12 cellular contexts compared by ENCODE assay signal in the genomic region with DNA sequence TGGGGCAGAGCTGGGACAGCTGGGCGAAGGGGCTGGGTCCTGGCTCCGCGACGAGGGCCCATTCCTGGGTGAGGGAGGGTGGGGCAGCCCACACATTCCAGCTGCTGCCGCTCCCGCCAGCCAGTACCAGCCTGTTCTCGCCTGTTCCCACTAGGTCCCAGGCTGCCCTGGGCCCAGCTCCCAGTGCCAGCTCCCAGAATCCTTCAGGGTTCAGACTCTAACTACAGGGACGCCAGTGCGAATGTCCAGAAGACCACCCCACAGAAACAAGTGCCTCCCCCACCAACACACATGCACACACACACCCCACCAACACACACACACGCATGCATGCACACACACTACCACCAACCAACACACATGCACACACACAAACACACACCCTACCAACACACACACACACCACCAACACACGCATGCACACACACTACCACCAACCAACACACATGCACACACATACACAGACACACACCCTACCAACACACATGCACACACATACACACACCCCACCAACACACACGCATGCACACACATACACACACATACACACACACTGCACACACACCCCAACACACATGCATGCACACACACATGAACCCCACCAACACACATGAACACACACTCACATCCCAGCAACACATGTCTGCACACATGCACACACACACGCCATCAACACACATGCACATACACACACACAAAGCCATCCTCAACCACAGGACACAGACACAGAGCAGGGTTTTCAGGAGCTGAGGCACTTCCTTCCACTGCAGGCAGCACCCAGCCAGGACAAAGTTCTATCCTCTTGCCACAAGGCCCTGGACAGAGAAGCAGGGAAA. TPM values are rescaled to one million over a fixed set of nuclear protein-coding genes. Genes with fewer than 3 reads are reported as not detected.
A peak's percentile ranks its signal among the peaks of the same experiment; 100 is the strongest.
DNase-seq lines count a peak whose midpoint lies in the region; ATAC-seq, FAIRE-seq and TF ChIP-seq lines count a peak whose summit lies in the region.
"Had no signal": no experiment of that assay in that cellular context is flagged by ENCODE, and none has a peak within 500 bp of the region (broad histone marks: within the 10 kb centered on the region; RNA-seq: fewer than 3 reads in every experiment).

No MANE protein-coding gene starts in this region.

- WGBS in stomach, 5 donors = 48 to 74% (median 63%) methylated on average over 5 to 13 of the region's 13 CpGs

- H3K4me3 ChIP-seq in breast epithelium (no peak overlapping the region), stomach (no peak overlapping the region)
- H3K4me3 ChIP-seq: SJSA1 had no signal

- intact Hi-C loops in breast epithelium (cut with DNase I; ENCODE audit: low total_unique reads) (loop anchor here (10.0 kb wide), 2 partner anchors 107 to 737 kb away; no protein-coding TSS in a partner anchor), stomach (cut with DNase I; ENCODE audit: low total_unique reads) (loop anchor here (10.0 kb wide), 1 partner anchor 747 kb away; no protein-coding TSS in a partner anchor)

- no peak for DNase-seq in HTR-8/SVneo (ENCODE audit: insufficient read length, low spot score)
- DNase-seq in breast epithelium (ENCODE audit: low spot score in 2 of 2) = peak; percentile 85 to 92
- no peak for DNase-seq in mesothelial cell of epicardium (ENCODE audit: low spot score in 2 of 2, unreplicated experiment in 2 of 2)
- DNase-seq in stomach = peak; percentile 89
- no peak for DNase-seq in DMS153 (lab: John Stamatoyannopoulos, UW)
- DNase-seq in activated CD4-positive, alpha-beta T cell treated with anti-CD3 and anti-CD28 coated beads, Interleukin-2, amount 50 U/mL, for 48 hours = no peak
- no peak for DNase-seq in left lobe of liver (ENCODE audit: low spot score)
- DNase-seq: CD4-positive, alpha-beta memory T cell; NCI-H345 had no signal

- H3K9me3 ChIP-seq in breast epithelium (no peaks in the 10 kb centered on the region), stomach (no peaks in the 10 kb centered on the region)
- H3K9me3 ChIP-seq: SJSA1 had no signal

- peak; percentile 100 for FAIRE-seq in HTR-8/SVneo (lab: Jason Lieb, UNC)

- H3K27me3 ChIP-seq in breast epithelium (no peaks in the 10 kb centered on the region), stomach (no peaks in the 10 kb centered on the region)
- H3K27me3 ChIP-seq: SJSA1 had no signal

- H3K4me1 ChIP-seq in breast epithelium (peaks cover 42 to 68% of the 10 kb centered on the region in 2 donors), stomach (peaks cover 50 to 78% (median 68%) of the 10 kb centered on the region in 4 donors)

- no peaks in the 10 kb centered on the region for H3K9me3 Mint-ChIP-seq in mesothelial cell of epicardium

- H3K4me3 Mint-ChIP-seq in mesothelial cell of epicardium = no peak overlapping the region

- H3K27ac ChIP-seq in breast epithelium = peak overlapping the region; percentile 97 to 100
- H3K27ac ChIP-seq in stomach = peak overlapping the region; percentile 77 to 93 (median 88)
- H3K27ac ChIP-seq: SJSA1 had no signal

- H3K36me3 Mint-ChIP-seq in mesothelial cell of epicardium = no peaks in the 10 kb centered on the region
- H3K36me3 Mint-ChIP-seq: CD4-positive, alpha-beta memory T cell had no signal

- no peak for TF ChIP-seq CTCF in breast epithelium (IDR thresholded peaks at IDR 0.05)
- TF ChIP-seq CTCF in mesothelial cell of epicardium (IDR thresholded peaks at IDR 0.05; ENCODE audit: unreplicated experiment) = no peak
- no peak for TF ChIP-seq CTCF in stomach (IDR thresholded peaks at IDR 0.05)

- TF ChIP-seq POLR2A in breast epithelium (IDR thresholded peaks at IDR 0.05) (no peak), stomach (IDR thresholded peaks at IDR 0.05) (no peak)

- H3K36me3 ChIP-seq in breast epithelium = no peaks in the 10 kb centered on the region
- no peaks in the 10 kb centered on the region for H3K36me3 ChIP-seq in stomach
- H3K36me3 ChIP-seq: SJSA1 had no signal

- peak overlapping the region; percentile 60 for H3K27ac Mint-ChIP-seq in mesothelial cell of epicardium

- H3K27me3 Mint-ChIP-seq in mesothelial cell of epicardium (ENCODE audit: low read depth) = no peaks in the 10 kb centered on the region

- ATAC-seq in HG03469 (IDR thresholded peaks at IDR 0.05; ENCODE audit: unreplicated experiment) = no peak
- no peak for ATAC-seq in left lobe of liver

- H3K4me1 Mint-ChIP-seq in mesothelial cell of epicardium = peaks cover 49% of the 10 kb centered on the region

- no peak for TF ChIP-seq EP300 in stomach (IDR thresholded peaks at IDR 0.05)

RNA-seq across cellular contexts. Expression of gene KRT17, which starts 27.5 kb away (rescaled TPM):
- total RNA-seq in breast epithelium = 1,000 to 10,000 TPM in 2 of 3 donors, 1 to 10 TPM in 1; 1.9 to 1,676 (median 1,373) TPM
- 221 to 238 TPM (median 232 TPM) in 3 replicates for total RNA-seq in mesothelial cell of epicardium
- 10 to 100 TPM in 2 of 5 donors, 1 to 10 TPM in 2, not detected in 1; 1.6 to 13.6 (median 8.1) TPM for total RNA-seq in stomach
- polyA plus RNA-seq in stomach = 10 to 100 TPM in 1 of 3 donors, 1 to 10 TPM in 2; 2.0 to 14.2 (median 6.0) TPM
- total RNA-seq in left lobe of liver = not detected
- total RNA-seq: CD4-positive, alpha-beta memory T cell; right cardiac atrium had no signal
- polyA plus RNA-seq: CD4-positive, alpha-beta memory T cell had no signal

RNA-seq across cellular contexts. Expression of gene EIF1, which starts 36.8 kb away (rescaled TPM):
- total RNA-seq in breast epithelium (100 to 1,000 TPM; 217 to 850 (median 260) TPM), mesothelial cell of epicardium (600 to 610 TPM (median 606 TPM) in 3 replicates), stomach (100 to 1,000 TPM in 3 of 5 donors, 10 to 100 TPM in 2; 62.4 to 255 (median 187) TPM), left lobe of liver (257 TPM)
- 100 to 1,000 TPM; 333 to 972 (median 834) TPM for polyA plus RNA-seq in stomach

RNA-seq across cellular contexts. Expression of gene KRT16, which starts 39.3 kb away (rescaled TPM):
- total RNA-seq in breast epithelium (100 to 1,000 TPM in 1 of 3 donors, 10 to 100 TPM in 1, 1 to 10 TPM in 1; 2.6 to 100 (median 51.8) TPM), mesothelial cell of epicardium (0.40 to 0.79 TPM (median 0.40 TPM) in 3 replicates), stomach (1 to 10 TPM in 1 of 5 donors, not detected in 4; 1.1 TPM), left lobe of liver (not detected)
- 10 to 100 TPM in 1 of 3 donors, 1 to 10 TPM in 1, not detected in 1; 1.3 to 32.8 TPM for polyA plus RNA-seq in stomach
- total RNA-seq: CD4-positive, alpha-beta memory T cell; right cardiac atrium had no signal
- polyA plus RNA-seq: CD4-positive, alpha-beta memory T cell had no signal

Comparison
In these comparisons a context has a peak if more than half of its experiments do, and no peak if none do; other contexts are left out.
1. DNase-seq: peak in breast epithelium (2 of 2) and stomach (single experiment); none in HTR-8/SVneo (single experiment), mesothelial cell of epicardium (0 of 2), DMS153 (single experiment), activated CD4-positive, alpha-beta T cell treated with anti-CD3 and anti-CD28 coated beads, Interleukin-2, amount 50 U/mL, for 48 hours (0 of 2) and left lobe of liver (single experiment).